ENCODE assay signal across 8 cellular contexts in genomic region chr10:22322663-22323160, GRCh38. TPM values are rescaled to one million over a fixed set of nuclear protein-coding genes. Genes with fewer than 3 reads are reported as not detected.
DNase-seq lines count a peak whose midpoint lies in the region; ATAC-seq, FAIRE-seq and TF ChIP-seq lines count a peak whose summit lies in the region.

No MANE protein-coding gene starts in this region.

- BruUV-seq in Panc1 (replicated peaks; lab: Mats Ljungman, UMichigan), result no TSS peak

- no peak for ATAC-seq in Panc1

- peak overlapping the region; percentile 59 to 63 for H3K4me3 ChIP-seq in Panc1 (ENCODE audit: low read depth in 2 of 2, low read length in 2 of 2)
- peak overlapping the region in 3 of 4 donors; percentile 67 to 93 (median 79) for H3K4me3 ChIP-seq in esophagus squamous epithelium
- peak overlapping the region; percentile 58 to 61 for H3K4me3 ChIP-seq in prostate gland

- H3K27ac ChIP-seq in Panc1 (ENCODE audit: low read length), result peak overlapping the region; percentile 71
- peak overlapping the region in 2 of 4 donors; percentile 20 to 56 for H3K27ac ChIP-seq in esophagus squamous epithelium
- no peak overlapping the region for H3K27ac ChIP-seq in prostate gland

- H3K36me3 ChIP-seq in Panc1 (ENCODE audit: control insufficient read depth, insufficient read depth, low read length) (peaks cover 4% of the 10 kb centered on the region), esophagus squamous epithelium (peaks cover 0 to 6% (median 0%) of the 10 kb centered on the region in 3 donors), prostate gland (no peaks in the 10 kb centered on the region)

- no peak for FAIRE-seq in urothelium cell line (lab: Jason Lieb, UNC)

- CTCF ChIA-PET in Panc1 (lab: Charles Lee), result no interaction called here

- H3K4me1 ChIP-seq in Panc1 (ENCODE audit: control insufficient read depth, insufficient read depth, low read length), result peaks cover 30% of the 10 kb centered on the region
- peaks cover 4 to 71% (median 24%) of the 10 kb centered on the region in 3 donors for H3K4me1 ChIP-seq in esophagus squamous epithelium
- peaks cover 8% of the 10 kb centered on the region for H3K4me1 ChIP-seq in prostate gland (replicated peaks)

- TF ChIP-seq POLR2A in esophagus squamous epithelium (IDR thresholded peaks at IDR 0.05), result no peak
- no peak for TF ChIP-seq POLR2A in prostate gland (IDR thresholded peaks at IDR 0.05)

- in situ Hi-C loops in G401 (cut with HindIII; ENCODE audit: low sequenced_read_pairs), result loop anchor here (25.0 kb wide), 1 partner anchor 665 kb away; no protein-coding TSS in a partner anchor
- in situ Hi-C loops in Panc1 (cut with HindIII; ENCODE audit: low pct_unique_long_range_greater_than_20kb, low sequenced_read_pairs), result no loop called here

- DNase-seq in G401 (ENCODE audit: low spot score) (peak; percentile 45), Panc1 (ENCODE audit: low read depth, low spot score) (no peak), esophagus squamous epithelium (lab: John Stamatoyannopoulos, UW) (no peak), prostate gland (ENCODE audit: low spot score) (no peak), NCI-H2107 treated with DMSO at 0.1 percent for 48 hours (lab: John Stamatoyannopoulos, UW; ENCODE audit: unreplicated experiment) (no peak), urothelium cell line (ENCODE audit: low spot score) (no peak), NCI-H146 (lab: John Stamatoyannopoulos, UW) (no peak), cortex of kidney (lab: John Stamatoyannopoulos, UW) (no peak)

- intact Hi-C loops in Panc1 (cut with micrococcal nuclease; ENCODE audit: unreplicated experiment) (no loop called here), esophagus squamous epithelium (cut with DNase I) (loop anchor here (10.0 kb wide), 2 partner anchors 112 to 318 kb away; partner anchors contain the start of gene DNAJC1), prostate gland (cut with DNase I) (loop anchor here (10.0 kb wide), 1 partner anchor 798 kb away; the partner anchor contains the start of gene SKIDA1)

- H3K27me3 ChIP-seq in Panc1 (ENCODE audit: control insufficient read depth, insufficient read depth, low read length) (no peaks in the 10 kb centered on the region; the same call in 1 of the 2 replicates), esophagus squamous epithelium (peaks cover 0 to 31% (median 3%) of the 10 kb centered on the region in 4 donors), prostate gland (replicated peaks; ENCODE audit: insufficient read depth) (no peaks in the 10 kb centered on the region)

- WGBS in esophagus squamous epithelium, 2 donors, result 69 to 72% methylated on average over 5 of the region's 5 CpGs
- 73% methylated on average over 5 of the region's 5 CpGs for WGBS in prostate gland

- TF ChIP-seq CTCF in Panc1 (IDR thresholded peaks at IDR 0.05) (no peak), esophagus squamous epithelium (IDR thresholded peaks at IDR 0.05) (no peak), prostate gland (IDR thresholded peaks at IDR 0.05) (no peak)

- POLR2A ChIA-PET in Panc1 (lab: Charles Lee), result interaction anchor here (0.6 to 0.7 kb wide), 2 partner anchors 17 to 807 kb away, joined by 4 to 5 read pairs; no protein-coding TSS in a partner anchor

- no peaks in the 10 kb centered on the region for H3K9me3 ChIP-seq in Panc1 (ENCODE audit: control insufficient read depth, insufficient read depth, low read depth, low read length)
- no peaks in the 10 kb centered on the region for H3K9me3 ChIP-seq in esophagus squamous epithelium
- no peaks in the 10 kb centered on the region for H3K9me3 ChIP-seq in prostate gland

RNA-seq across cellular contexts. Expression of gene BMI1, which starts 1.8 kb away (rescaled TPM):
- total RNA-seq in G401 (2014; rRNA removed; shearing (Covaris generic)), result 305 and 441 TPM in 2 replicates
- 55.1 TPM for total RNA-seq in Panc1 (2021; ENCODE audit: unreplicated experiment)
- polyA plus RNA-seq in Panc1 (2012; ENCODE audit: insufficient read length), result 27.4 TPM
- total RNA-seq in esophagus squamous epithelium, result 10 to 100 TPM in 3 of 4 donors, 1 to 10 TPM in 1; 9.6 to 44.4 (median 21.4) TPM
- 10 to 100 TPM; 70.8 to 88.4 TPM for total RNA-seq in prostate gland

RNA-seq across cellular contexts. Expression of gene COMMD3, which starts 6.5 kb away (rescaled TPM):
- 119 and 132 TPM in 2 replicates for total RNA-seq in G401 (2014; rRNA removed; shearing (Covaris generic))
- total RNA-seq in Panc1 (2021; ENCODE audit: unreplicated experiment) (35.6 TPM), esophagus squamous epithelium (10 to 100 TPM; 14.9 to 31.4 (median 24.2) TPM), prostate gland (10 to 100 TPM; 30.7 to 38.8 TPM)
- polyA plus RNA-seq in Panc1 (2012; ENCODE audit: insufficient read length), result 28.6 TPM

RNA-seq across cellular contexts. Expression of gene SPAG6, which starts 22.6 kb away (rescaled TPM):
- total RNA-seq in G401 (2014; rRNA removed; shearing (Covaris generic)), result 52.9 and 57.2 TPM in 2 replicates
- total RNA-seq in Panc1 (2021; ENCODE audit: unreplicated experiment) (not detected), esophagus squamous epithelium (under 1 TPM in 1 of 4 donors, not detected in 3; 0.19 TPM), prostate gland (10 to 100 TPM in 1 of 2 donors, 1 to 10 TPM in 1; 5.8 to 20.3 TPM)
- not detected for polyA plus RNA-seq in Panc1 (2012; ENCODE audit: insufficient read length)
